1 cellular context compared by ENCODE assay signal in the genomic region with DNA sequence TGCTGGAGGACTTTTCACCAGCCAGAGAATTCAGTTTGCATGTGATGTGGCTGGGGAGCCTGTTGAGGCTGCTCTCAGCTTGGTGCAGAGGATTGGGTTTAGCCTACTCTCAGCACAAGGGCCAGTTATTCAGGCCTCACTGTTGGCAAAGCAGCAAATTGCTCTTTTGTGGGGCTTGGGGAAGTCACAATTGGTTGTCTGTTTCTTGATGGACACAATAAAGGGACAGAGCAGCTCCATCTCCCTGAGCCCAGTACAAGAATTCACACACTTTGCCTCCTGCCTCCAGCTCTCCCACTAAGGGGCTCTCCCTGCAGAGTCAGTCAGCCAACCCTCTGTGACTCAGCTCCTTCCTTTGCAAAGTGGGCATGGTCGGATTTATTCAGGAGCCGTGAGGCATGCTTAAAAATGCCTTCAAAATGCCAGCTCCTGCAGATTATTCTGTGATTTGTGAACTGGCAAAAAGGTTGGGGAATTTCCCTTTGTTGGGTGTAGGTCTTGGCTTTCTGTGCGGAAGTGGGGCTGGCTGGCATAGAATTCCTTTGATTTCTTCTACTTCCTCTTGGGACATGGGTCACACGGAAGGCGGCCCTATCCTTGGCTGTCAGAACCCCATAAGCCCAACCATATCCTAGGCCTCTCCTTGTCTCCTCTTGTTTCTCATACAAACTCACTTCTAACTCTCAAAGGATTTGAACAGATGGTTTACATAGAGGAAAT.
TF ChIP-seq lines count a peak whose summit lies in the region.

No MANE protein-coding gene starts in this region.

TF ChIP-seq in WTC11, 78 proteins besides CTCF, POLR2A, EP300 and RAD21 (continued from another document):
- TF ChIP-seq, protein P1, sequence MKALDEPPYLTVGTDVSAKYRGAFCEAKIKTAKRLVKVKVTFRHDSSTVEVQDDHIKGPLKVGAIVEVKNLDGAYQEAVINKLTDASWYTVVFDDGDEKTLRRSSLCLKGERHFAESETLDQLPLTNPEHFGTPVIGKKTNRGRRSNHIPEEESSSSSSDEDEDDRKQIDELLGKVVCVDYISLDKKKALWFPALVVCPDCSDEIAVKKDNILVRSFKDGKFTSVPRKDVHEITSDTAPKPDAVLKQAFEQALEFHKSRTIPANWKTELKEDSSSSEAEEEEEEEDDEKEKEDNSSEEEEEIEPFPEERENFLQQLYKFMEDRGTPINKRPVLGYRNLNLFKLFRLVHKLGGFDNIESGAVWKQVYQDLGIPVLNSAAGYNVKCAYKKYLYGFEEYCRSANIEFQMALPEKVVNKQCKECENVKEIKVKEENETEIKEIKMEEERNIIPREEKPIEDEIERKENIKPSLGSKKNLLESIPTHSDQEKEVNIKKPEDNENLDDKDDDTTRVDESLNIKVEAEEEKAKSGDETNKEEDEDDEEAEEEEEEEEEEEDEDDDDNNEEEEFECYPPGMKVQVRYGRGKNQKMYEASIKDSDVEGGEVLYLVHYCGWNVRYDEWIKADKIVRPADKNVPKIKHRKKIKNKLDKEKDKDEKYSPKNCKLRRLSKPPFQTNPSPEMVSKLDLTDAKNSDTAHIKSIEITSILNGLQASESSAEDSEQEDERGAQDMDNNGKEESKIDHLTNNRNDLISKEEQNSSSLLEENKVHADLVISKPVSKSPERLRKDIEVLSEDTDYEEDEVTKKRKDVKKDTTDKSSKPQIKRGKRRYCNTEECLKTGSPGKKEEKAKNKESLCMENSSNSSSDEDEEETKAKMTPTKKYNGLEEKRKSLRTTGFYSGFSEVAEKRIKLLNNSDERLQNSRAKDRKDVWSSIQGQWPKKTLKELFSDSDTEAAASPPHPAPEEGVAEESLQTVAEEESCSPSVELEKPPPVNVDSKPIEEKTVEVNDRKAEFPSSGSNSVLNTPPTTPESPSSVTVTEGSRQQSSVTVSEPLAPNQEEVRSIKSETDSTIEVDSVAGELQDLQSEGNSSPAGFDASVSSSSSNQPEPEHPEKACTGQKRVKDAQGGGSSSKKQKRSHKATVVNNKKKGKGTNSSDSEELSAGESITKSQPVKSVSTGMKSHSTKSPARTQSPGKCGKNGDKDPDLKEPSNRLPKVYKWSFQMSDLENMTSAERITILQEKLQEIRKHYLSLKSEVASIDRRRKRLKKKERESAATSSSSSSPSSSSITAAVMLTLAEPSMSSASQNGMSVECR (CRISPR knock-in tag; IDR thresholded peaks at IDR 0.05; ENCODE audit: borderline replicate concordance) = no peak
- TF ChIP-seq, protein P2, sequence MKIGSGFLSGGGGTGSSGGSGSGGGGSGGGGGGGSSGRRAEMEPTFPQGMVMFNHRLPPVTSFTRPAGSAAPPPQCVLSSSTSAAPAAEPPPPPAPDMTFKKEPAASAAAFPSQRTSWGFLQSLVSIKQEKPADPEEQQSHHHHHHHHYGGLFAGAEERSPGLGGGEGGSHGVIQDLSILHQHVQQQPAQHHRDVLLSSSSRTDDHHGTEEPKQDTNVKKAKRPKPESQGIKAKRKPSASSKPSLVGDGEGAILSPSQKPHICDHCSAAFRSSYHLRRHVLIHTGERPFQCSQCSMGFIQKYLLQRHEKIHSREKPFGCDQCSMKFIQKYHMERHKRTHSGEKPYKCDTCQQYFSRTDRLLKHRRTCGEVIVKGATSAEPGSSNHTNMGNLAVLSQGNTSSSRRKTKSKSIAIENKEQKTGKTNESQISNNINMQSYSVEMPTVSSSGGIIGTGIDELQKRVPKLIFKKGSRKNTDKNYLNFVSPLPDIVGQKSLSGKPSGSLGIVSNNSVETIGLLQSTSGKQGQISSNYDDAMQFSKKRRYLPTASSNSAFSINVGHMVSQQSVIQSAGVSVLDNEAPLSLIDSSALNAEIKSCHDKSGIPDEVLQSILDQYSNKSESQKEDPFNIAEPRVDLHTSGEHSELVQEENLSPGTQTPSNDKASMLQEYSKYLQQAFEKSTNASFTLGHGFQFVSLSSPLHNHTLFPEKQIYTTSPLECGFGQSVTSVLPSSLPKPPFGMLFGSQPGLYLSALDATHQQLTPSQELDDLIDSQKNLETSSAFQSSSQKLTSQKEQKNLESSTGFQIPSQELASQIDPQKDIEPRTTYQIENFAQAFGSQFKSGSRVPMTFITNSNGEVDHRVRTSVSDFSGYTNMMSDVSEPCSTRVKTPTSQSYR (CRISPR knock-in tag; IDR thresholded peaks at IDR 0.05) = no peak
- TF ChIP-seq NR1H2 (CRISPR knock-in tag; IDR thresholded peaks at IDR 0.05) (no peak), NFYB (CRISPR knock-in tag; conservative IDR thresholded peaks at IDR 0.05; ENCODE audit: low read depth) (no peak), TEAD4 (CRISPR knock-in tag; IDR thresholded peaks at IDR 0.05) (no peak)
- TF ChIP-seq, protein P3, sequence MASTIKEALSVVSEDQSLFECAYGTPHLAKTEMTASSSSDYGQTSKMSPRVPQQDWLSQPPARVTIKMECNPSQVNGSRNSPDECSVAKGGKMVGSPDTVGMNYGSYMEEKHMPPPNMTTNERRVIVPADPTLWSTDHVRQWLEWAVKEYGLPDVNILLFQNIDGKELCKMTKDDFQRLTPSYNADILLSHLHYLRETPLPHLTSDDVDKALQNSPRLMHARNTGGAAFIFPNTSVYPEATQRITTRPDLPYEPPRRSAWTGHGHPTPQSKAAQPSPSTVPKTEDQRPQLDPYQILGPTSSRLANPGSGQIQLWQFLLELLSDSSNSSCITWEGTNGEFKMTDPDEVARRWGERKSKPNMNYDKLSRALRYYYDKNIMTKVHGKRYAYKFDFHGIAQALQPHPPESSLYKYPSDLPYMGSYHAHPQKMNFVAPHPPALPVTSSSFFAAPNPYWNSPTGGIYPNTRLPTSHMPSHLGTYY (CRISPR knock-in tag; IDR thresholded peaks at IDR 0.05) = no peak
